ENCODE assay signal across 12 cellular contexts in the genomic region with DNA sequence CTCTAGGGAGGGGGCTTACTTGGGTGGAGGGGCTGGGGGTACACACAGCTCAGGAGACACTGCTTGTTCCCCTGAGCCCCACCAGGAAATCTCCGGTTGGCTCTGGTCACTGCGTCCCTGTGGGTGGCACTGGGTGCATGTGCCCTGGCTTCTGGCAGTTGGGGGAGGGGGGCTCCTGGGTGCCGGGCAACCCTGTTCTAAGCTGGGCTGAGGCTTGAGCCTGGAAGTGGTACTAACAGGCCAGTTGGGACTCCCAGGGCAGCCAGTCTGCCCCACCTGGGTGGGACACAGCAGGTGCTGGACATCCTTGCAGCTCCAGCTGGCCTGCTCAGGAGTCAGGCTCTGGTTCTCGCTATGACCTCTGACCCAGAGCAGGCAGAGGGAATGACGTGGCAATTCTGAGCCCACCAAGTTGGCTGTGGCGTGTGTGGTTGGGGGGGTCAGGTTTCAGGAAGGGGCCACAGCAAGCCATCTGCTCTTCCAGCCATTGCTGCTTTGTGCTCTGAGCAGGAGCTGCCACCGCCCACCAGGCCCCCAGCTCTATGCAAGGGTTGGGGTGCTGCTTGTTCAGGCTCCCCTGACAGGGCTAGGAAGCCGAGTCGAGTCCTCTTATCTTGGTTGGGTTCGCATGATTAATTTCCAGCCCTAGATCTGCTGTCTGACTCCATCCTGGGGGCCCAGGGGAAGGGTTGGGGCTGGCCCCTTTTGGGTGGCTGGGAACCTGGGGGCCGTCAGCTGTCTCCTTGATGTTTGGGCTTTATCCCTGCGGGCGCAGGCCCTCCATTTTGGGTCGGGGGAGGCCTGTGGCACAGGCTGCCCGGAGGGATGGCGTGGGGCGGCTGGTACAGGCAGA. TPM values are rescaled to one million over a fixed set of nuclear protein-coding genes. Genes with fewer than 3 reads are reported as not detected.
DNase-seq lines count a peak whose midpoint lies in the region; ATAC-seq and TF ChIP-seq lines count a peak whose summit lies in the region.
"Had no signal": no experiment of that assay in that cellular context is flagged by ENCODE, and none has a peak within 500 bp of the region (broad histone marks: within the 10 kb centered on the region; RNA-seq: fewer than 3 reads in every experiment).

No MANE protein-coding gene starts in this region.

- DNase-seq in CD8-positive, alpha-beta memory T cell = no peak
- DNase-seq in GM23338 (ENCODE audit: low spot score) = no peak
- peak; percentile 64 for DNase-seq in activated CD8-positive, alpha-beta T cell treated with anti-CD3 and anti-CD28 coated beads for 36 hours
- peak; percentile 63 for DNase-seq in left kidney (ENCODE audit: low read depth, low spot score)
- no peak for DNase-seq in Ammon's horn (ENCODE audit: low spot score)
- DNase-seq in omental fat pad (ENCODE audit: low spot score) = no peak
- DNase-seq: naive thymus-derived CD4-positive, alpha-beta T cell; NCI-H187; right cardiac atrium; Right ventricle myocardium superior had no signal

- POLR2A ChIA-PET in CD8-positive, alpha-beta memory T cell (lab: Charles Lee) = no interaction called here
- POLR2A ChIA-PET in activated CD8-positive, alpha-beta T cell treated with anti-CD3 and anti-CD28 coated beads for 36 hours (lab: Charles Lee) = interaction anchor here (0.9 to 5.7 kb wide), 5 partner anchors 10 to 327 kb away, joined by 3 to 51 read pairs (median 5); partner anchors contain the start of genes PRPF6 and SAMD10

- H3K27ac Mint-ChIP-seq in CD8-positive, alpha-beta memory T cell = peak overlapping the region in 5 of 8 donors; percentile 33 to 70 (median 54)
- H3K27ac Mint-ChIP-seq in GM23338 = no peak overlapping the region
- peak overlapping the region; percentile 77 for H3K27ac Mint-ChIP-seq in activated CD8-positive, alpha-beta T cell treated with anti-CD3 and anti-CD28 coated beads for 36 hours

- CTCF ChIA-PET in CD8-positive, alpha-beta memory T cell (lab: Charles Lee) = interaction anchor here (1.2 to 6.5 kb wide), 7 partner anchors 9 to 56 kb away, joined by 3 to 57 read pairs (median 10); partner anchors contain the start of genes PRPF6, SAMD10 and TCEA2
- CTCF ChIA-PET in activated CD8-positive, alpha-beta T cell treated with anti-CD3 and anti-CD28 coated beads for 36 hours (lab: Charles Lee) = interaction anchor here (1.0 to 5.9 kb wide), 7 partner anchors 21 to 84 kb away, joined by 4 to 88 read pairs (median 8); partner anchors contain the start of genes OPRL1, PRPF6, RGS19 and SAMD10

- H3K4me2 ChIP-seq in GM23338 = peak overlapping the region; percentile 91; the same call in 1 of the 2 replicates

- peaks cover 0 to 28% (median 0%) of the 10 kb centered on the region in 3 donors for H3K36me3 Mint-ChIP-seq in CD8-positive, alpha-beta memory T cell
- peaks cover 6% of the 10 kb centered on the region for H3K36me3 Mint-ChIP-seq in GM23338 (ENCODE audit: low read depth)
- H3K36me3 Mint-ChIP-seq in activated CD8-positive, alpha-beta T cell treated with anti-CD3 and anti-CD28 coated beads for 36 hours (ENCODE audit: low read depth) = peaks cover 6% of the 10 kb centered on the region

- peaks cover 10% of the 10 kb centered on the region; the same call in 1 of the 2 replicates for H3F3A ChIP-seq in GM23338 (replicated peaks; ENCODE audit: low read depth)

- H3K9me3 Mint-ChIP-seq in CD8-positive, alpha-beta memory T cell = no peaks in the 10 kb centered on the region
- no peaks in the 10 kb centered on the region for H3K9me3 Mint-ChIP-seq in GM23338
- H3K9me3 Mint-ChIP-seq in activated CD8-positive, alpha-beta T cell treated with anti-CD3 and anti-CD28 coated beads for 36 hours = no peaks in the 10 kb centered on the region
- H3K9me3 Mint-ChIP-seq: naive thymus-derived CD4-positive, alpha-beta T cell had no signal

- no peaks in the 10 kb centered on the region for H3K79me2 ChIP-seq in GM23338 (replicated peaks; ENCODE audit: insufficient read depth)

- intact Hi-C loops in activated CD8-positive, alpha-beta T cell treated with anti-CD3 and anti-CD28 coated beads for 36 hours (cut with micrococcal nuclease) = loop anchor here (10.0 kb wide), 1 partner anchor 52 kb away; the partner anchor contains the start of gene PRPF6

- no peaks in the 10 kb centered on the region for H4K20me1 ChIP-seq in GM23338 (replicated peaks; ENCODE audit: insufficient read depth)

- H3K27me3 ChIP-seq in CD8-positive, alpha-beta memory T cell (ENCODE audit: insufficient read depth, low read length, poor library complexity, severe bottlenecking) = no peaks in the 10 kb centered on the region
- H3K27me3 ChIP-seq in GM23338 (ENCODE audit: insufficient read depth) = peaks cover 44% of the 10 kb centered on the region

- peak overlapping the region in 2 of 7 donors; percentile 17 to 69 for H3K4me3 Mint-ChIP-seq in CD8-positive, alpha-beta memory T cell
- no peak overlapping the region for H3K4me3 Mint-ChIP-seq in GM23338
- no peak overlapping the region for H3K4me3 Mint-ChIP-seq in activated CD8-positive, alpha-beta T cell treated with anti-CD3 and anti-CD28 coated beads for 36 hours

- H3K9me2 ChIP-seq in GM23338 (ENCODE audit: insufficient read depth) = no peaks in the 10 kb centered on the region

- ATAC-seq in GM23338 (no peak), omental fat pad (ENCODE audit: low FRiP score) (no peak), HG03135 (IDR thresholded peaks at IDR 0.05; ENCODE audit: unreplicated experiment) (no peak)
- ATAC-seq in activated CD8-positive, alpha-beta T cell treated with anti-CD3 and anti-CD28 coated beads for 36 hours = peak; percentile 12
- ATAC-seq: naive thymus-derived CD4-positive, alpha-beta T cell; right cardiac atrium had no signal

- H3K4me3 ChIP-seq in CD8-positive, alpha-beta memory T cell (ENCODE audit: low read length) = no peak overlapping the region
- H3K4me3 ChIP-seq in GM23338 = no peak overlapping the region

- peaks cover 20 to 69% (median 30%) of the 10 kb centered on the region in 3 donors for H3K4me1 Mint-ChIP-seq in CD8-positive, alpha-beta memory T cell
- peaks cover 32% of the 10 kb centered on the region for H3K4me1 Mint-ChIP-seq in GM23338
- peaks cover 55% of the 10 kb centered on the region for H3K4me1 Mint-ChIP-seq in activated CD8-positive, alpha-beta T cell treated with anti-CD3 and anti-CD28 coated beads for 36 hours (ENCODE audit: low read depth)

- H2AFZ ChIP-seq in GM23338 = no peak overlapping the region

- H3K9me3 ChIP-seq in CD8-positive, alpha-beta memory T cell (ENCODE audit: low read length) = no peaks in the 10 kb centered on the region

- peaks cover 0 to 3% of the 10 kb centered on the region in 2 donors for H3K27me3 Mint-ChIP-seq in CD8-positive, alpha-beta memory T cell
- peaks cover 43% of the 10 kb centered on the region for H3K27me3 Mint-ChIP-seq in GM23338 (ENCODE audit: insufficient read depth, low read depth, poor library complexity)
- peaks cover 2% of the 10 kb centered on the region for H3K27me3 Mint-ChIP-seq in activated CD8-positive, alpha-beta T cell treated with anti-CD3 and anti-CD28 coated beads for 36 hours
- H3K27me3 Mint-ChIP-seq: naive thymus-derived CD4-positive, alpha-beta T cell had no signal

- TF ChIP-seq CTCF in GM23338 (conservative IDR thresholded peaks at IDR 0.05; ENCODE audit: low read depth in 2 of 2) = no peak
- no peak for TF ChIP-seq CTCF in activated CD8-positive, alpha-beta T cell treated with anti-CD3 and anti-CD28 coated beads for 36 hours (IDR thresholded peaks at IDR 0.05)
- TF ChIP-seq CTCF in omental fat pad (IDR thresholded peaks at IDR 0.05) = no peak

- peaks cover 4% of the 10 kb centered on the region for H3K36me3 ChIP-seq in CD8-positive, alpha-beta memory T cell (ENCODE audit: insufficient read depth, low read length)
- H3K36me3 ChIP-seq in GM23338 (ENCODE audit: insufficient read depth) = no peaks in the 10 kb centered on the region

- H3K27ac ChIP-seq in CD8-positive, alpha-beta memory T cell (ENCODE audit: low read depth, low read length) = peak overlapping the region; percentile 43
- no peak overlapping the region for H3K27ac ChIP-seq in GM23338 (ENCODE audit: low read depth)

- H3K4me1 ChIP-seq in CD8-positive, alpha-beta memory T cell (ENCODE audit: insufficient read depth, low read length) = peaks cover 60% of the 10 kb centered on the region
- peaks cover 32% of the 10 kb centered on the region for H3K4me1 ChIP-seq in GM23338 (ENCODE audit: insufficient read depth)

RNA-seq across cellular contexts. Expression of gene C20orf204, which starts 0.6 kb away (rescaled TPM):
- total RNA-seq in CD8-positive, alpha-beta memory T cell = 1 to 10 TPM; 2.4 to 2.7 TPM
- polyA plus RNA-seq in CD8-positive, alpha-beta memory T cell = 0.40 TPM
- total RNA-seq in GM23338 (2014; rRNA removed; shearing (Covaris generic)) = 0.73 and 0.85 TPM in 2 replicates
- 0.68 and 0.82 TPM in 2 replicates for polyA plus RNA-seq in GM23338 (2016; fragmentation: Nextera tagmentation; extraction: Ambion mirVana)
- 1 to 10 TPM; 2.8 to 4.7 TPM for total RNA-seq in activated CD8-positive, alpha-beta T cell treated with anti-CD3 and anti-CD28 coated beads for 36 hours
- 1 to 10 TPM in 1 of 4 donors, under 1 TPM in 3; 0.37 to 6.5 (median 0.68) TPM for total RNA-seq in omental fat pad

RNA-seq across cellular contexts. Expression of gene SOX18, which starts 12.9 kb away (rescaled TPM):
- not detected for total RNA-seq in CD8-positive, alpha-beta memory T cell
- not detected for polyA plus RNA-seq in CD8-positive, alpha-beta memory T cell
- 0.21 TPM in 1 of 2 replicates, not detected in the other for total RNA-seq in GM23338 (2014; rRNA removed; shearing (Covaris generic))
- not detected in 2 replicates for polyA plus RNA-seq in GM23338 (2016; fragmentation: Nextera tagmentation; extraction: Ambion mirVana)
- total RNA-seq in activated CD8-positive, alpha-beta T cell treated with anti-CD3 and anti-CD28 coated beads for 36 hours = not detected
- total RNA-seq in omental fat pad = 10 to 100 TPM in 1 of 4 donors, 1 to 10 TPM in 3; 2.9 to 16.7 (median 7.7) TPM
- total RNA-seq: bronchial epithelial cell had no signal
- polyA plus RNA-seq: naive thymus-derived CD4-positive, alpha-beta T cell had no signal

RNA-seq across cellular contexts. Expression of gene TCEA2, which starts 26.4 kb away (rescaled TPM):
- 10 to 100 TPM; 24.2 to 24.5 TPM for total RNA-seq in CD8-positive, alpha-beta memory T cell
- polyA plus RNA-seq in CD8-positive, alpha-beta memory T cell = 30.9 TPM
- 15.0 and 21.0 TPM in 2 replicates for total RNA-seq in GM23338 (2014; rRNA removed; shearing (Covaris generic))
- 54.4 and 58.9 TPM in 2 replicates for polyA plus RNA-seq in GM23338 (2016; fragmentation: Nextera tagmentation; extraction: Ambion mirVana)
- total RNA-seq in activated CD8-positive, alpha-beta T cell treated with anti-CD3 and anti-CD28 coated beads for 36 hours = 10 to 100 TPM; 30.0 to 33.0 TPM
- 10 to 100 TPM; 20.5 to 34.8 (median 23.4) TPM for total RNA-seq in omental fat pad

RNA-seq across cellular contexts. Expression of gene RGS19, which starts 42.7 kb away (rescaled TPM):
- 10 to 100 TPM; 35.3 to 36.9 TPM for total RNA-seq in CD8-positive, alpha-beta memory T cell
- polyA plus RNA-seq in CD8-positive, alpha-beta memory T cell = 120 TPM
- 15.0 and 19.7 TPM in 2 replicates for total RNA-seq in GM23338 (2014; rRNA removed; shearing (Covaris generic))
- polyA plus RNA-seq in GM23338 (2016; fragmentation: Nextera tagmentation; extraction: Ambion mirVana) = 12.5 and 13.1 TPM in 2 replicates
- total RNA-seq in activated CD8-positive, alpha-beta T cell treated with anti-CD3 and anti-CD28 coated beads for 36 hours = 10 to 100 TPM; 42.5 to 44.1 TPM
- total RNA-seq in omental fat pad = 10 to 100 TPM; 14.0 to 45.1 (median 29.3) TPM

RNA-seq across cellular contexts. Expression of gene OPRL1, which starts 43.3 kb away (rescaled TPM):
- total RNA-seq in CD8-positive, alpha-beta memory T cell = under 1 TPM; 0.38 to 0.44 TPM
- polyA plus RNA-seq in CD8-positive, alpha-beta memory T cell = 0.49 TPM
- 0.74 and 1.1 TPM in 2 replicates for total RNA-seq in GM23338 (2014; rRNA removed; shearing (Covaris generic))
- 0.24 and 0.27 TPM in 2 replicates for polyA plus RNA-seq in GM23338 (2016; fragmentation: Nextera tagmentation; extraction: Ambion mirVana)
- total RNA-seq in activated CD8-positive, alpha-beta T cell treated with anti-CD3 and anti-CD28 coated beads for 36 hours = under 1 TPM; 0.61 to 0.63 TPM
- total RNA-seq in omental fat pad = 1 to 10 TPM in 3 of 4 donors, under 1 TPM in 1; 0.96 to 4.4 (median 1.4) TPM

Comparison
In these comparisons a context has a peak if more than half of its experiments do, and no peak if none do; other contexts are left out.
1. DNase-seq: peak in activated CD8-positive, alpha-beta T cell treated with anti-CD3 and anti-CD28 coated beads for 36 hours (single experiment) and left kidney (single experiment); none in CD8-positive, alpha-beta memory T cell (0 of 5), GM23338 (single experiment), Ammon's horn (single experiment) and omental fat pad (single experiment).